Comparison of ENCODE assay signal across 8 cellular contexts in the genomic region with DNA sequence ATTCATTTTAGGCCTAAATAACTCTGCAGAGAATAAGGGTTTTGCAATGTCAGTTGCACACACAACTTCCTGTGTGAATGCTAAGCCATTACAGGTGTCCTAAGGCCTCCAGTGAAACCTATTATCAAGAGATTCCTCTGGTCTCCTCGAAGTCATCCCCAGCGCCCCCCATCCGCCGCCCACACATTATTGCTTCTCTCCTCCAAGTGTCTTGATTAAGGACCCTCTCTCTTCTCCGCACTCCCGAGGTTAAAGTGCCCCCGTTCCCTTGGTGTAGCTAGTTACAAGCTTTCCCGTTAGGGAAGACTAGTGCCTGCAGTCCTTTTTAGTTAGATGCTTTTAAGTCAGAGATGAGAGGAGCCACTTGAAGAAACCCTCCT. TPM values are rescaled to one million over a fixed set of nuclear protein-coding genes. Genes with fewer than 3 reads are reported as not detected.
DNase-seq lines count a peak whose midpoint lies in the region; ATAC-seq and TF ChIP-seq lines count a peak whose summit lies in the region.

No MANE protein-coding gene starts in this region.

- peak overlapping the region; percentile 69 for H2AFZ ChIP-seq in parathyroid adenoma

- H3K36me3 Mint-ChIP-seq in activated T-cell treated with anti-CD3 and anti-CD28 coated beads, Interleukin-2, amount 50 U/mL, for 4 hours (ENCODE audit: insufficient read depth) = peaks cover 2% of the 10 kb centered on the region

- no peaks in the 10 kb centered on the region for H3K27me3 Mint-ChIP-seq in activated T-cell treated with anti-CD3 and anti-CD28 coated beads, Interleukin-2, amount 50 U/mL, for 4 hours (ENCODE audit: low read depth)

- H3K9ac ChIP-seq in parathyroid adenoma = no peak overlapping the region

- no peaks in the 10 kb centered on the region for H3K27me3 ChIP-seq in BJ (ENCODE audit: control insufficient read depth, insufficient read depth, low read length)
- no peaks in the 10 kb centered on the region for H3K27me3 ChIP-seq in parathyroid adenoma (ENCODE audit: control insufficient read depth, insufficient read depth, low read length)

- no peaks in the 10 kb centered on the region for H3K9me3 Mint-ChIP-seq in activated T-cell treated with anti-CD3 and anti-CD28 coated beads, Interleukin-2, amount 50 U/mL, for 4 hours

- H3K4me3 ChIP-seq in BJ (ENCODE audit: low read depth, low read length) (peak overlapping the region; percentile 87), LNCaP clone FGC (ENCODE audit: low read depth, low read length) (peak overlapping the region; percentile 90), fibroblast of mammary gland (ENCODE audit: control insufficient read depth, low read depth, low read length) (peak overlapping the region; percentile 93), parathyroid adenoma (ENCODE audit: low read depth, low read length) (peak overlapping the region; percentile 73)

- CTCF ChIA-PET in BJ (lab: Yijun Ruan, JAX) (interaction anchor here (0.7 to 1.4 kb wide), 5 partner anchors 9 to 251 kb away, joined by 3 read pairs; no protein-coding TSS in a partner anchor), GM10248 (lab: Yijun Ruan, JAX) (interaction anchor here (0.8 to 2.3 kb wide), 10 partner anchors 9 to 159 kb away, joined by 3 to 15 read pairs (median 4); no protein-coding TSS in a partner anchor)

- DNase-seq in BJ (ENCODE audit: low read depth) = no peak
- no peak for DNase-seq in LNCaP clone FGC (ENCODE audit: low read depth)
- peak; percentile 24 for DNase-seq in activated T-cell treated with anti-CD3 and anti-CD28 coated beads, Interleukin-2, amount 50 U/mL, for 4 hours
- DNase-seq in fibroblast of mammary gland (ENCODE audit: low read depth) = peak; percentile 50
- DNase-seq in NCI-H774 (lab: John Stamatoyannopoulos, UW) = no peak
- no peak for DNase-seq in GM10248 (ENCODE audit: extremely low spot score)

- no peak for ATAC-seq in activated T-cell treated with anti-CD3 and anti-CD28 coated beads, Interleukin-2, amount 50 U/mL, for 4 hours
- no peak for ATAC-seq in HG03520 (IDR thresholded peaks at IDR 0.05; ENCODE audit: unreplicated experiment)

- POLR2A ChIA-PET in BJ (lab: Charles Lee) (no interaction called here), GM10248 (lab: Yijun Ruan, JAX) (interaction anchor here (1.0 to 1.1 kb wide), 2 partner anchors 91 to 95 kb away, joined by 3 read pairs; no protein-coding TSS in a partner anchor)

- peaks cover 53% of the 10 kb centered on the region for H3K4me1 Mint-ChIP-seq in activated T-cell treated with anti-CD3 and anti-CD28 coated beads, Interleukin-2, amount 50 U/mL, for 4 hours (ENCODE audit: low read depth)

- peaks cover 32% of the 10 kb centered on the region for H3K79me2 ChIP-seq in parathyroid adenoma

- peaks cover 6% of the 10 kb centered on the region for H3K4me1 ChIP-seq in parathyroid adenoma

- peak overlapping the region; percentile 98 for H3K4me3 Mint-ChIP-seq in activated T-cell treated with anti-CD3 and anti-CD28 coated beads, Interleukin-2, amount 50 U/mL, for 4 hours

- H3K4me2 ChIP-seq in parathyroid adenoma (ENCODE audit: low read length) = peak overlapping the region; percentile 85

- no peaks in the 10 kb centered on the region for H3K9me3 ChIP-seq in parathyroid adenoma (ENCODE audit: control insufficient read depth, low read length)

- TF ChIP-seq CTCF in BJ (IDR thresholded peaks at IDR 0.05; ENCODE audit: insufficient read depth, low read depth, low read length) = no peak
- no peak for TF ChIP-seq CTCF in LNCaP clone FGC (IDR thresholded peaks at IDR 0.05; ENCODE audit: control insufficient read depth, extremely low read depth, insufficient read depth)
- no peak for TF ChIP-seq CTCF in fibroblast of mammary gland (conservative IDR thresholded peaks at IDR 0.05; ENCODE audit: control insufficient read depth, insufficient read depth, low read depth, low read length)
- TF ChIP-seq CTCF in parathyroid adenoma (IDR thresholded peaks at IDR 0.05) = no peak
- TF ChIP-seq CTCF in GM10248 (IDR thresholded peaks at IDR 0.05; ENCODE audit: control extremely low read depth, extremely low read depth, low read depth, missing control alignments) = no peak

- peak overlapping the region; percentile 96 for H3K27ac ChIP-seq in parathyroid adenoma

- H3K36me3 ChIP-seq in BJ (ENCODE audit: control insufficient read depth, insufficient read depth, low read length) = no peaks in the 10 kb centered on the region
- H3K36me3 ChIP-seq in parathyroid adenoma (ENCODE audit: control insufficient read depth, insufficient read depth, low read length) = no peaks in the 10 kb centered on the region

RNA-seq across cellular contexts. Expression of a gene that starts 1.2 kb away (rescaled TPM):
- polyA plus RNA-seq in BJ (2011; rRNA removed) = 3.7 and 5.5 TPM in 2 replicates
- 10.1 and 14.8 TPM in 2 replicates for polyA minus RNA-seq in BJ (2011; rRNA and poly(A)+ RNA removed)
- total RNA-seq in activated T-cell treated with anti-CD3 and anti-CD28 coated beads, Interleukin-2, amount 50 U/mL, for 4 hours = 10 to 100 TPM; 34.9 to 40.9 (median 36.3) TPM

Comparison
In these comparisons a context has a peak if more than half of its experiments do, and no peak if none do; other contexts are left out.
1. DNase-seq: peak in activated T-cell treated with anti-CD3 and anti-CD28 coated beads, Interleukin-2, amount 50 U/mL, for 4 hours (single experiment) and fibroblast of mammary gland (single experiment); none in BJ (single experiment), LNCaP clone FGC (single experiment), NCI-H774 (single experiment) and GM10248 (single experiment).
2. Peak in every context shown above with its lines, with median percentiles within 50 percentile points of each other: H3K4me3 ChIP-seq.